20 cellular contexts compared by ENCODE assay signal in genomic region chr5:123819401-123819800, GRCh38.
DNase-seq lines count a peak whose midpoint lies in the region; ATAC-seq, FAIRE-seq and TF ChIP-seq lines count a peak whose summit lies in the region.
"Had no signal": no experiment of that assay in that cellular context is flagged by ENCODE, and none has a peak within 500 bp of the region (broad histone marks: within the 10 kb centered on the region; RNA-seq: fewer than 3 reads in every experiment).

No MANE protein-coding gene starts in this region.

- no peaks in the 10 kb centered on the region for H3K36me3 Mint-ChIP-seq in endodermal cell (ENCODE audit: low read depth)
- H3K36me3 Mint-ChIP-seq: CD14-positive monocyte had no signal

- peak; percentile 26 for DNase-seq in DMS53 (lab: John Stamatoyannopoulos, UW)
- DNase-seq in DMS53 treated with DMSO at 0.1 percent for 48 hours (lab: John Stamatoyannopoulos, UW; ENCODE audit: unreplicated experiment), result no peak
- peak; percentile 44 for DNase-seq in bronchial epithelial cell (ENCODE audit: low read depth)
- DNase-seq in iris pigment epithelial cell (ENCODE audit: low read depth), result peak; percentile 49
- no peak for DNase-seq in endodermal cell
- DNase-seq in D721Med (ENCODE audit: insufficient read length, low spot score), result no peak
- DNase-seq: DMS 273 treated with DMSO at 0.1 percent for 48 hours, GF-D8, MV-4-11, NCI-H1694 treated with DMSO at 0.1 percent for 48 hours, NCI-H510A treated with DMSO at 0.1 percent for 48 hours, NCI-H774, RPMI8226, SHP77 treated with DMSO at 0.1 percent for 48 hours had no signal

- no peaks in the 10 kb centered on the region for H3K9me3 Mint-ChIP-seq in endodermal cell

- peaks cover 15% of the 10 kb centered on the region for H3K4me1 Mint-ChIP-seq in endodermal cell
- H3K4me1 Mint-ChIP-seq: CD14-positive monocyte had no signal

- H3K36me3 ChIP-seq in bronchial epithelial cell (ENCODE audit: control insufficient read depth, insufficient read depth, low read length), result no peaks in the 10 kb centered on the region
- no peaks in the 10 kb centered on the region for H3K36me3 ChIP-seq in endodermal cell (ENCODE audit: control insufficient read depth, insufficient read depth, low read length)

- H3K9ac ChIP-seq in endodermal cell (ENCODE audit: extremely low read depth, low read length, poor library complexity, severe bottlenecking), result no peak overlapping the region
- H3K9ac ChIP-seq: KMS-11 had no signal

- TF ChIP-seq CTCF in bronchial epithelial cell (IDR thresholded peaks at IDR 0.05; ENCODE audit: insufficient read depth, low read length, severe bottlenecking) (no peak), endodermal cell (conservative IDR thresholded peaks at IDR 0.05) (no peak), D721Med (IDR thresholded peaks at IDR 0.05; ENCODE audit: insufficient read depth, missing control alignments) (no peak)

- no peak overlapping the region for H3K27ac Mint-ChIP-seq in endodermal cell
- H3K27ac Mint-ChIP-seq: CD14-positive monocyte had no signal

- no peaks in the 10 kb centered on the region for H3K27me3 Mint-ChIP-seq in endodermal cell (ENCODE audit: insufficient read depth)

- ATAC-seq in GM18498 (IDR thresholded peaks at IDR 0.05; ENCODE audit: unreplicated experiment) (no peak), HG03139 (IDR thresholded peaks at IDR 0.05; ENCODE audit: unreplicated experiment) (no peak)

- H3K4me3 ChIP-seq in bronchial epithelial cell (ENCODE audit: low read depth, low read length) (no peak overlapping the region), endodermal cell (ENCODE audit: low read length) (no peak overlapping the region)

- WGBS in endodermal cell (ENCODE audit: insufficient coverage in 1 of 2, insufficient read length in 1 of 2), 2 experiments, result 88 to 92% methylated on average over 1 to 3 of the region's 3 CpGs

- no peak overlapping the region for H3K4me3 Mint-ChIP-seq in endodermal cell
- H3K4me3 Mint-ChIP-seq: CD14-positive monocyte had no signal

- H3K9me3 ChIP-seq in endodermal cell (ENCODE audit: control insufficient read depth, low read length), result peaks cover under 1% of the 10 kb centered on the region

- H3K27ac ChIP-seq in endodermal cell (ENCODE audit: low read depth, low read length), result no peak overlapping the region
- H3K27ac ChIP-seq: 22Rv1, KMS-11 had no signal

- H3K27me3 ChIP-seq in bronchial epithelial cell (ENCODE audit: control insufficient read depth, insufficient read depth, low read length) (no peaks in the 10 kb centered on the region), endodermal cell (ENCODE audit: control insufficient read depth, insufficient read depth, low read length, poor library complexity, severe bottlenecking) (no peaks in the 10 kb centered on the region)

- H3K4me1 ChIP-seq in endodermal cell (ENCODE audit: control insufficient read depth, insufficient read depth, low read length), result peaks cover 4% of the 10 kb centered on the region

- FAIRE-seq in bronchial epithelial cell (lab: Jason Lieb, UNC) (no peak), D721Med (lab: Jason Lieb, UNC) (no peak)
- FAIRE-seq: H1 had no signal

Comparison
In these comparisons a context has a peak if more than half of its experiments do, and no peak if none do; other contexts are left out.
1. DNase-seq: peak in DMS53 (single experiment), bronchial epithelial cell (single experiment) and iris pigment epithelial cell (single experiment); none in DMS53 treated with DMSO at 0.1 percent for 48 hours (single experiment), endodermal cell (single experiment) and D721Med (single experiment).